Comparison of ENCODE assay signal across 12 cellular contexts in the genomic region with DNA sequence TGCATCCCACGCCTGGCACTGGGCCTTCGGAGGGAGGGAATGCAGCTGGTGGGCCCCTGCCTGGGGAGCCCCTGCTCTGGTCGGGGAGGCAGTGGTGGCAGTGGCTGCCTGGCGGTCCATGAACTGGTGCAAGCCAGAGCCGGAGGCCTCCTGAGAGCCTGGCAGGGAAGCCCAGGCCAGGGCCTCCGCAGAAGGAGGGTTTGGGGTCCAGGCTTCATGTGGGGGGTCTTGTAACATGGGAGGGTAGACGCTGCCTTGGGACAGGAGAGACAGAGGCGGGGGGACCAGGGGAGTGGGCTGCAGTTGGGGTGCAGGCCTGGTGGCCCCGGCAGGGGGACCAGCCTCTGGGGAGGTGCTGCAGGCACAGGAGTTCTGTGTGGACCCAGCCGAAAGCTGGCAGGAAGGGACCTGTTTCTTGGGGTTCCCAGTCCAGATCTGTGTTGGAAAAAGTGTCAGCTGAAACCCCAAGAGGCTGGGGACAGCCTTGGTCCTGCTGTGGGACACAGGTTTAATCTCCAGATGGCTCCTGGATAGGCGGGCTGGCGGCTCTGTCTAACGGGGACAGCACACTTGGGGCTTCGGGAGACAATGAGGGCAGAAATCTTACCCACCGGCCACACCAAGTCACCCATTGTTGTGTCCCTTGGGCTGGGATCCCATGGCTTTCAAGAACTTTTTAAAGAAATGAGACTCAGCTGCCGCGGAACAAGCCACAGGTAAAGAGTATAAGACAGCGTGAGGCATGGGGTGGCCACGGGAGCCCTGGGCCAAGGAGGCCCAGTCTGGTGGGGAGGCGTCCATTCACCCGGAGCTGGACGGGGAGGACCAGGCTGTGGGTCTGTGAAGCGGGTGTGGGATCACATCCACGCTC.
DNase-seq lines count a peak whose midpoint lies in the region; ATAC-seq and TF ChIP-seq lines count a peak whose summit lies in the region.
"Had no signal": no experiment of that assay in that cellular context is flagged by ENCODE, and none has a peak within 500 bp of the region (broad histone marks: within the 10 kb centered on the region; RNA-seq: fewer than 3 reads in every experiment).

No MANE protein-coding gene starts in this region.

- H3K27me3 Mint-ChIP-seq in natural killer cell (ENCODE audit: low read depth in 2 of 2), result no peaks in the 10 kb centered on the region
- peaks cover 8% of the 10 kb centered on the region for H3K27me3 Mint-ChIP-seq in type B pancreatic cell
- H3K27me3 Mint-ChIP-seq: effector memory CD8-positive, alpha-beta T cell had no signal

- H3K36me3 Mint-ChIP-seq in natural killer cell (no peaks in the 10 kb centered on the region), type B pancreatic cell (no peaks in the 10 kb centered on the region)

- ATAC-seq in natural killer cell, result no peak
- ATAC-seq: effector memory CD8-positive, alpha-beta T cell; foreskin keratinocyte had no signal

- no peak overlapping the region for H3K27ac Mint-ChIP-seq in natural killer cell
- H3K27ac Mint-ChIP-seq in type B pancreatic cell, result no peak overlapping the region

- H3K27ac ChIP-seq in dorsolateral prefrontal cortex, result no peak overlapping the region
- H3K27ac ChIP-seq: foreskin keratinocyte, thoracic aorta had no signal

- H3K9me3 Mint-ChIP-seq in natural killer cell, result no peaks in the 10 kb centered on the region
- H3K9me3 Mint-ChIP-seq in type B pancreatic cell, result no peaks in the 10 kb centered on the region
- H3K9me3 Mint-ChIP-seq: effector memory CD8-positive, alpha-beta T cell had no signal

- H3K4me3 ChIP-seq in dorsolateral prefrontal cortex, result no peak overlapping the region
- H3K4me3 ChIP-seq: thoracic aorta had no signal

- DNase-seq in activated naive CD4-positive, alpha-beta T cell treated with Interleukin-2 at 50 U/mL for 16 hours, result peak; percentile 1
- DNase-seq in activated naive CD4-positive, alpha-beta T cell (lab: John Stamatoyannopoulos, UW), result no peak
- peak in 8 of 10 donors; percentile 1 to 39 (median 15) for DNase-seq in dorsolateral prefrontal cortex
- peak; percentile 11 for DNase-seq in natural killer cell
- DNase-seq in type B pancreatic cell (ENCODE audit: extremely low spot score, unreplicated experiment), result peak; percentile 63
- DNase-seq in CD1c-positive myeloid dendritic cell (ENCODE audit: extremely low spot score), result no peak
- no peak for DNase-seq in dedifferentiated amniotic fluid mesenchymal stem cell (ENCODE audit: extremely low spot score)
- DNase-seq in EL, result no peak
- DNase-seq: foreskin keratinocyte, MV-4-11 had no signal

- H3K4me1 Mint-ChIP-seq in natural killer cell (no peaks in the 10 kb centered on the region), type B pancreatic cell (ENCODE audit: unreplicated experiment) (no peaks in the 10 kb centered on the region)

- H3K4me3 Mint-ChIP-seq in natural killer cell, result no peak overlapping the region
- H3K4me3 Mint-ChIP-seq in type B pancreatic cell, result no peak overlapping the region
- H3K4me3 Mint-ChIP-seq: effector memory CD8-positive, alpha-beta T cell had no signal

- intact Hi-C loops in dorsolateral prefrontal cortex (cut with DNase I), result no loop called here
- intact Hi-C loops in natural killer cell (cut with micrococcal nuclease), result no loop called here

- H3K27me3 ChIP-seq in dorsolateral prefrontal cortex, result peaks cover 0 to 11% (median 0%) of the 10 kb centered on the region in 45 donors

- TF ChIP-seq CTCF in dorsolateral prefrontal cortex (IDR thresholded peaks at IDR 0.05 in 54 of 56, conservative IDR thresholded peaks at IDR 0.05 in 2 of 56; ENCODE audit: low read depth in 1 of 56, partially characterized antibody in 56 of 56) (no peak), natural killer cell (IDR thresholded peaks at IDR 0.05) (no peak), type B pancreatic cell (conservative IDR thresholded peaks at IDR 0.05) (no peak)

Comparison
In these comparisons a context has a peak if more than half of its experiments do, and no peak if none do; other contexts are left out.
1. DNase-seq: peak in activated naive CD4-positive, alpha-beta T cell treated with Interleukin-2 at 50 U/mL for 16 hours (single experiment), dorsolateral prefrontal cortex (8 of 10), natural killer cell (single experiment) and type B pancreatic cell (single experiment); none in activated naive CD4-positive, alpha-beta T cell (0 of 4), CD1c-positive myeloid dendritic cell (single experiment), dedifferentiated amniotic fluid mesenchymal stem cell (single experiment) and EL (single experiment).